In genomic region chr2:70471129-70471528, GRCh38 we compare ENCODE assay signal across 20 cellular contexts.
DNase-seq lines count a peak whose midpoint lies in the region; ATAC-seq and TF ChIP-seq lines count a peak whose summit lies in the region.
"Had no signal": no experiment of that assay in that cellular context is flagged by ENCODE, and none has a peak within 500 bp of the region (broad histone marks: within the 10 kb centered on the region; RNA-seq: fewer than 3 reads in every experiment).

No MANE protein-coding gene starts in this region.

- no peak overlapping the region for H3K9ac ChIP-seq in PC-3 (ENCODE audit: low read length)

- H3K4me2 ChIP-seq in PC-3 (ENCODE audit: low read length) = no peak overlapping the region
- H3K4me2 ChIP-seq: smooth muscle cell had no signal

- H4K20me1 ChIP-seq in PC-3 (ENCODE audit: low read length) = no peaks in the 10 kb centered on the region

- intact Hi-C loops in PC-3 (cut with micrococcal nuclease) (no loop called here), left ventricle myocardium superior (cut with micrococcal nuclease) (no loop called here)

- H3K4me3 Mint-ChIP-seq in osteocyte (ENCODE audit: unreplicated experiment) = no peak overlapping the region

- no peak overlapping the region for H3K27ac ChIP-seq in PC-3 (ENCODE audit: low read length)
- H3K27ac ChIP-seq: pancreas, Peyer's patch, suprapubic skin had no signal

- peaks cover 34% of the 10 kb centered on the region for H3K27me3 Mint-ChIP-seq in osteocyte (ENCODE audit: unreplicated experiment)

- H2AFZ ChIP-seq in PC-3 (ENCODE audit: low read length) = no peak overlapping the region

- peaks cover 9% of the 10 kb centered on the region for H3K4me1 ChIP-seq in PC-3 (ENCODE audit: insufficient read depth, low read length)
- H3K4me1 ChIP-seq: pancreas, Peyer's patch, suprapubic skin had no signal

- H3K79me2 ChIP-seq in PC-3 (ENCODE audit: low read length) = peaks cover 4% of the 10 kb centered on the region; the same call in 1 of the 2 replicates

- DNase-seq in ELR (ENCODE audit: low read depth) = peak; percentile 8
- DNase-seq in PC-3 = peak; percentile 16
- DNase-seq in left ventricle myocardium superior = no peak
- DNase-seq in osteocyte (ENCODE audit: extremely low spot score, unreplicated experiment) = peak; percentile 64
- no peak for DNase-seq in NCI-H1930 (lab: John Stamatoyannopoulos, UW)
- no peak for DNase-seq in NOMO-1 treated with DMSO at 0.1 percent for 48 hours (lab: John Stamatoyannopoulos, UW; ENCODE audit: unreplicated experiment)
- no peak for DNase-seq in COLO829 (ENCODE audit: low spot score)
- DNase-seq: activated naive CD4-positive, alpha-beta T cell; activated T-cell treated with anti-CD3 and anti-CD28 coated beads for 4 hours; GDM1; KG1; NCI-H1092; NCI-H2107; NCI-H69; pancreas; Peyer's patch; stimulated activated CD8-positive, alpha-beta memory T cell treated with anti-CD3 and anti-CD28 coated beads, Interleukin-4, amount 100 ng/mL, for 48 hours had no signal

- ATAC-seq in PC-3 (peak; percentile 22; the same call in 1 of the 2 replicates), left ventricle myocardium superior (peak; percentile 68)
- ATAC-seq: GM12878 had no signal

- H3K9me2 ChIP-seq in PC-3 (replicated peaks; ENCODE audit: low read length) = no peaks in the 10 kb centered on the region

- TF ChIP-seq CTCF in PC-3 (conservative IDR thresholded peaks at IDR 0.05; ENCODE audit: low read depth, low read length) (no peak), osteocyte (IDR thresholded peaks at IDR 0.05) (no peak)

- H3K27ac Mint-ChIP-seq in osteocyte (ENCODE audit: unreplicated experiment) = no peak overlapping the region

- CTCF ChIA-PET in PC-3 (lab: Charles Lee) = interaction anchor here (0.7 kb wide), 1 partner anchor 26 kb away, joined by 10 read pairs; no protein-coding TSS in a partner anchor

- H3K27me3 ChIP-seq in PC-3 (ENCODE audit: low read length) = no peaks in the 10 kb centered on the region
- H3K27me3 ChIP-seq: pancreas, Peyer's patch, suprapubic skin had no signal

- no peaks in the 10 kb centered on the region; the same call in 1 of the 2 replicates for H3K36me3 ChIP-seq in PC-3 (ENCODE audit: low read depth, low read length)
- H3K36me3 ChIP-seq: pancreas, Peyer's patch, suprapubic skin had no signal

- H3K9me3 Mint-ChIP-seq in osteocyte (ENCODE audit: unreplicated experiment) = no peaks in the 10 kb centered on the region

- no TSS peak for BruUV-seq in PC-3 (replicated peaks; lab: Mats Ljungman, UMichigan)

- no peaks in the 10 kb centered on the region for H3K9me3 ChIP-seq in PC-3 (ENCODE audit: low read length)
- H3K9me3 ChIP-seq: pancreas, Peyer's patch, suprapubic skin had no signal

- no peaks in the 10 kb centered on the region for H3K4me1 Mint-ChIP-seq in osteocyte (ENCODE audit: unreplicated experiment)

- POLR2A ChIA-PET in PC-3 (lab: Charles Lee; ENCODE audit: unreplicated experiment) = no interaction called here

- H3K4me3 ChIP-seq in PC-3 (ENCODE audit: low read length) = no peak overlapping the region
- H3K4me3 ChIP-seq: GM12878, pancreas, Peyer's patch, smooth muscle cell, suprapubic skin had no signal

- no peaks in the 10 kb centered on the region for H3F3A ChIP-seq in PC-3 (ENCODE audit: low read length, unreplicated experiment)

- H3K36me3 Mint-ChIP-seq in osteocyte (ENCODE audit: unreplicated experiment) = no peaks in the 10 kb centered on the region

Comparison
In these comparisons a context has a peak if more than half of its experiments do, and no peak if none do; other contexts are left out.
1. DNase-seq: peak in ELR (single experiment), PC-3 (single experiment) and osteocyte (single experiment); none in left ventricle myocardium superior (single experiment), NCI-H1930 (0 of 2), NOMO-1 treated with DMSO at 0.1 percent for 48 hours (single experiment) and COLO829 (single experiment).